8 cellular contexts compared by ENCODE assay signal in genomic region chr22:42959472-42960145, GRCh38. TPM values are rescaled to one million over a fixed set of nuclear protein-coding genes. Genes with fewer than 3 reads are reported as not detected.
A peak's percentile ranks its signal among the peaks of the same experiment; 100 is the strongest.
DNase-seq lines count a peak whose midpoint lies in the region; ATAC-seq and TF ChIP-seq lines count a peak whose summit lies in the region.

No MANE protein-coding gene starts in this region.

- H3K27me3 ChIP-seq in gastrocnemius medialis, result no peaks in the 10 kb centered on the region

- no peak for TF ChIP-seq CTCF in activated B cell treated with CpG ODN at 0.5 μM for 24 hours (IDR thresholded peaks at IDR 0.05)
- no peak for TF ChIP-seq CTCF in gastrocnemius medialis (IDR thresholded peaks at IDR 0.05 in 4 of 5, conservative IDR thresholded peaks at IDR 0.05 in 1 of 5)

- peak overlapping the region; percentile 49 for H3K27ac Mint-ChIP-seq in activated T-cell treated with anti-CD3 and anti-CD28 coated beads, Interleukin-2, amount 50 U/mL, for 72 hours
- H3K27ac Mint-ChIP-seq in activated B cell treated with CpG ODN at 0.5 μM for 24 hours, result peak overlapping the region; percentile 31

- POLR2A ChIA-PET in activated B cell treated with CpG ODN at 0.5 μM for 24 hours (lab: Charles Lee), result interaction anchor here (0.6 to 0.8 kb wide), 3 partner anchors 12 to 39 kb away, joined by 3 to 12 read pairs (median 3); no protein-coding TSS in a partner anchor

- no peaks in the 10 kb centered on the region for H3K27me3 Mint-ChIP-seq in activated T-cell treated with anti-CD3 and anti-CD28 coated beads, Interleukin-2, amount 50 U/mL, for 72 hours (ENCODE audit: low read depth)
- H3K27me3 Mint-ChIP-seq in activated B cell treated with CpG ODN at 0.5 μM for 24 hours, result no peaks in the 10 kb centered on the region

- H3K9me3 Mint-ChIP-seq in activated T-cell treated with anti-CD3 and anti-CD28 coated beads, Interleukin-2, amount 50 U/mL, for 72 hours, result no peaks in the 10 kb centered on the region
- peaks cover 5% of the 10 kb centered on the region for H3K9me3 Mint-ChIP-seq in activated B cell treated with CpG ODN at 0.5 μM for 24 hours

- peak overlapping the region; percentile 35 to 79 (median 56) for H3K27ac ChIP-seq in gastrocnemius medialis

- CTCF ChIA-PET in activated B cell treated with CpG ODN at 0.5 μM for 24 hours (lab: Charles Lee), result interaction anchor here (1.5 kb wide), 1 partner anchor 92 kb away, joined by 5 read pairs; no protein-coding TSS in a partner anchor

- TF ChIP-seq POLR2A in gastrocnemius medialis (IDR thresholded peaks at IDR 0.05), result no peak

- H3K4me1 Mint-ChIP-seq in activated T-cell treated with anti-CD3 and anti-CD28 coated beads, Interleukin-2, amount 50 U/mL, for 72 hours (ENCODE audit: low read depth), result peaks cover 61% of the 10 kb centered on the region
- peaks cover 53% of the 10 kb centered on the region for H3K4me1 Mint-ChIP-seq in activated B cell treated with CpG ODN at 0.5 μM for 24 hours

- H3K36me3 Mint-ChIP-seq in activated T-cell treated with anti-CD3 and anti-CD28 coated beads, Interleukin-2, amount 50 U/mL, for 72 hours (ENCODE audit: insufficient read depth in 2 of 2), result no peaks in the 10 kb centered on the region
- H3K36me3 Mint-ChIP-seq in activated B cell treated with CpG ODN at 0.5 μM for 24 hours (ENCODE audit: low read depth), result peaks cover 37% of the 10 kb centered on the region

- no peaks in the 10 kb centered on the region for H3K9me3 ChIP-seq in gastrocnemius medialis

- ATAC-seq in activated T-cell treated with anti-CD3 and anti-CD28 coated beads, Interleukin-2, amount 50 U/mL, for 72 hours (replicated peaks in 1 of 2), result peak in 1 of 2 donors; percentile 41
- ATAC-seq in activated B cell treated with CpG ODN at 0.5 μM for 24 hours (ENCODE audit: low read depth) (no peak), left ventricle myocardium superior (peak; percentile 90), gastrocnemius medialis (peak; percentile 93 to 98), HG03139 (IDR thresholded peaks at IDR 0.05; ENCODE audit: unreplicated experiment) (no peak)

- peak overlapping the region; percentile 73 to 79 for H3K4me3 Mint-ChIP-seq in activated T-cell treated with anti-CD3 and anti-CD28 coated beads, Interleukin-2, amount 50 U/mL, for 72 hours
- H3K4me3 Mint-ChIP-seq in activated B cell treated with CpG ODN at 0.5 μM for 24 hours, result peak overlapping the region; percentile 29

- intact Hi-C loops in activated B cell treated with CpG ODN at 0.5 μM for 24 hours (cut with micrococcal nuclease), result loop anchor here (10.0 kb wide), 1 partner anchor 45 kb away; no protein-coding TSS in a partner anchor
- intact Hi-C loops in left ventricle myocardium superior (cut with micrococcal nuclease), result no loop called here
- intact Hi-C loops in gastrocnemius medialis (cut with DNase I; ENCODE audit: low total_unique reads), result loop anchor here (2.0 kb wide), 1 partner anchor 91 kb away; no protein-coding TSS in a partner anchor

- H3K4me1 ChIP-seq in gastrocnemius medialis, result peaks cover 29 to 57% of the 10 kb centered on the region in 2 donors

- DNase-seq in activated T-cell treated with anti-CD3 and anti-CD28 coated beads, Interleukin-2, amount 50 U/mL, for 72 hours, result no peak
- DNase-seq in activated T-cell treated with anti-CD3 and anti-CD28 coated beads for 4 hours (no peak), activated B cell treated with CpG ODN at 0.5 μM for 24 hours (no peak), left ventricle myocardium superior (peak; percentile 62), gastrocnemius medialis (peak; percentile 50 to 72), germinal center (ENCODE audit: low spot score) (no peak)
- DNase-seq in stimulated activated naive CD4-positive, alpha-beta T cell (lab: John Stamatoyannopoulos, UW), result no peak

- H3K36me3 ChIP-seq in gastrocnemius medialis, result no peaks in the 10 kb centered on the region

- H3K4me3 ChIP-seq in gastrocnemius medialis, result peak overlapping the region; percentile 32 to 46 (median 38)

- in situ Hi-C loops in gastrocnemius medialis (cut with MboI; ENCODE audit: low sequenced_read_pairs in 4 of 4), result loop anchor here in 1 of 4 donors (25.0 kb wide), 1 partner anchor 97 kb away; the partner anchor contains the start of gene ARFGAP3

RNA-seq across cellular contexts. Expression of gene PACSIN2, which starts 55.3 kb away (rescaled TPM):
- total RNA-seq in activated T-cell treated with anti-CD3 and anti-CD28 coated beads, Interleukin-2, amount 50 U/mL, for 72 hours, result 10 to 100 TPM; 28.8 to 31.3 TPM
- 47.5 and 48.9 TPM in 2 replicates for total RNA-seq in activated B cell treated with CpG ODN at 0.5 μM for 24 hours
- total RNA-seq in left ventricle myocardium superior, result 63.8 TPM
- 10 to 100 TPM; 37.3 to 45.9 (median 39.8) TPM for total RNA-seq in gastrocnemius medialis

Comparison
In these comparisons a context has a peak if more than half of its experiments do, and no peak if none do; other contexts are left out.
1. ATAC-seq: peak in left ventricle myocardium superior (single experiment) and gastrocnemius medialis (2 of 2); none in activated B cell treated with CpG ODN at 0.5 μM for 24 hours (single experiment) and HG03139 (single experiment).
2. DNase-seq: peak in left ventricle myocardium superior (single experiment) and gastrocnemius medialis (2 of 2); none in activated T-cell treated with anti-CD3 and anti-CD28 coated beads, Interleukin-2, amount 50 U/mL, for 72 hours (0 of 2), activated T-cell treated with anti-CD3 and anti-CD28 coated beads for 4 hours (single experiment), activated B cell treated with CpG ODN at 0.5 μM for 24 hours (single experiment), stimulated activated naive CD4-positive, alpha-beta T cell (0 of 6) and germinal center (single experiment).